Comparison of ENCODE assay signal across 16 cellular contexts in the genomic region with DNA sequence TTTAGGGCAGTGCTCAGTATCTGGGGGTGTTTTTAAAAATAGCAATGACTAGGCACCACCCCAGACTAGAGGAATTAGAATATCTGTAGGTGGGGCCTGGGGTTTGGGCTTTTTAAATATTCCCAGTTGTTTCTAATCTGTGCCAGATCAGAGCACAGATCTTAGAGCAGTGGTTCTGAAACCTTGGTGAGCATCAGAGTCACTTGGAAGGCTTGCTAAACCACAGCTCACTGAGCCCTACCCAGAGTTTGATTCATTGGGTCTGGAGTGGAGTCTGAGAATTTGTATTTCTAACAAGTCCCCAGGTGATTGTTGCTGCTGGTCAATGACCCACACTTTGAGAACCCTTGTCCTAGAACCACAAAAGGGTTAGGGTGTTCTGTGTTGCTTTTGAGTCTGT.
"Had no signal": no experiment of that assay in that cellular context is flagged by ENCODE, and none has a peak within 500 bp of the region (broad histone marks: within the 10 kb centered on the region; RNA-seq: fewer than 3 reads in every experiment).

No MANE protein-coding gene starts in this region.

- ATAC-seq: activated CD8-positive, alpha-beta memory T cell treated with anti-CD3 and anti-CD28 coated beads, Interleukin-2, amount 10 ng/mL, durations not matched to agents 7 days and 5 days; natural killer cell treated with Interleukin-12 subunit alpha and Interleukin-12 subunit beta and Interleukin-15 and Interleukin-18, amount 100 ng/mL, for 72 hours had no signal

- H3K36me3 Mint-ChIP-seq: natural killer cell treated with Interleukin-12 subunit alpha and Interleukin-12 subunit beta and Interleukin-15 and Interleukin-18, amount 100 ng/mL, for 72 hours had no signal

- H3K36me3 ChIP-seq: breast epithelium had no signal

- H3K27ac ChIP-seq: breast epithelium, SK-N-MC, thyroid gland had no signal

- H3K4me3 ChIP-seq: breast epithelium, heart right ventricle, SK-N-MC, smooth muscle cell, thyroid gland had no signal

- DNase-seq: activated CD4-positive, alpha-beta T cell treated with anti-CD3 and anti-CD28 coated beads, Interleukin-2, amount 50 U/mL, for 4 hours; activated CD8-positive, alpha-beta memory T cell treated with anti-CD3 and anti-CD28 coated beads, Interleukin-2, amount 10 ng/mL, durations not matched to agents 7 days and 5 days; activated T-cell treated with anti-CD3 and anti-CD28 coated beads, Interleukin-2, amount 50 U/mL, for 1 hour; anterior cingulate cortex; cerebellar nuclear complex; effector CD8-positive, alpha-beta T cell; heart right ventricle; left colon; nucleus accumbens; right cardiac atrium; thyroid gland had no signal

- H3K27ac Mint-ChIP-seq: activated CD8-positive, alpha-beta memory T cell treated with anti-CD3 and anti-CD28 coated beads, Interleukin-2, amount 10 ng/mL, durations not matched to agents 7 days and 5 days; activated naive CD4-positive, alpha-beta T cell treated with anti-CD3 and anti-CD28 coated beads, Interleukin-2, amount 50 U/mL, for 24 hours; natural killer cell treated with Interleukin-12 subunit alpha and Interleukin-12 subunit beta and Interleukin-15 and Interleukin-18, amount 100 ng/mL, for 72 hours had no signal

- H3K4me1 ChIP-seq: thyroid gland had no signal

- H3K27me3 ChIP-seq: breast epithelium, heart right ventricle, thyroid gland had no signal

- H3K9me3 ChIP-seq: breast epithelium, heart right ventricle, thyroid gland had no signal

- H3K9me3 Mint-ChIP-seq: activated naive CD4-positive, alpha-beta T cell treated with anti-CD3 and anti-CD28 coated beads, Interleukin-2, amount 50 U/mL, for 24 hours; natural killer cell treated with Interleukin-12 subunit alpha and Interleukin-12 subunit beta and Interleukin-15 and Interleukin-18, amount 100 ng/mL, for 72 hours had no signal
